ENCODE assay signal across 8 cellular contexts in genomic region chr14:20489093-20489994, GRCh38. TPM values are rescaled to one million over a fixed set of nuclear protein-coding genes. Genes with fewer than 3 reads are reported as not detected.
DNase-seq lines count a peak whose midpoint lies in the region; ATAC-seq and TF ChIP-seq lines count a peak whose summit lies in the region.

No MANE protein-coding gene starts in this region.

- H4K20me1 ChIP-seq in Loucy (ENCODE audit: insufficient read depth, low read length, poor library complexity, severe bottlenecking) = no peaks in the 10 kb centered on the region

- intact Hi-C loops in gastrocnemius medialis (cut with DNase I; ENCODE audit: low total_unique reads) = no loop called here

- H3K4me1 ChIP-seq in Loucy (ENCODE audit: insufficient read depth, low read length, poor library complexity, severe bottlenecking) = peaks cover 57% of the 10 kb centered on the region
- H3K4me1 ChIP-seq in gastrocnemius medialis = peaks cover 0 to 6% of the 10 kb centered on the region in 2 donors

- no peaks in the 10 kb centered on the region for H3K9me2 ChIP-seq in Loucy (replicated peaks; ENCODE audit: low read depth, low read length)

- in situ Hi-C loops in gastrocnemius medialis (cut with MboI; ENCODE audit: low sequenced_read_pairs in 4 of 4) = no loop called here

- no peaks in the 10 kb centered on the region for H3F3A ChIP-seq in Loucy (ENCODE audit: low read depth)

- DNase-seq in AML-193 (lab: John Stamatoyannopoulos, UW) (peak; percentile 67 to 72), epithelial cell of prostate (ENCODE audit: low read depth, low spot score) (no peak), gastrocnemius medialis (no peak), NCI-H82 treated with DMSO at 0.1 percent for 48 hours (lab: John Stamatoyannopoulos, UW; ENCODE audit: unreplicated experiment) (no peak)

- TF ChIP-seq POLR2A in gastrocnemius medialis (IDR thresholded peaks at IDR 0.05) = no peak

- peak overlapping the region; percentile 53 for H3K4me2 ChIP-seq in Loucy (ENCODE audit: low read depth, low read length, poor library complexity, severe bottlenecking)

- H3K4me3 ChIP-seq in Loucy (ENCODE audit: low read length, poor library complexity, severe bottlenecking) = peak overlapping the region; percentile 44
- no peak overlapping the region for H3K4me3 ChIP-seq in gastrocnemius medialis

- H3K9ac ChIP-seq in Loucy (ENCODE audit: low read depth, low read length, poor library complexity, severe bottlenecking) = peak overlapping the region; percentile 58

- ATAC-seq in GM19025 (IDR thresholded peaks at IDR 0.05; ENCODE audit: low read depth, unreplicated experiment) = peak; percentile 40
- no peak for ATAC-seq in HG02571 (IDR thresholded peaks at IDR 0.05; ENCODE audit: unreplicated experiment)
- ATAC-seq in gastrocnemius medialis = no peak
- no peak for ATAC-seq in HG03521 (IDR thresholded peaks at IDR 0.05; ENCODE audit: unreplicated experiment)

- TF ChIP-seq CTCF in Loucy (conservative IDR thresholded peaks at IDR 0.05; ENCODE audit: low read length) (no peak), gastrocnemius medialis (IDR thresholded peaks at IDR 0.05 in 4 of 5, conservative IDR thresholded peaks at IDR 0.05 in 1 of 5) (no peak)

- no peaks in the 10 kb centered on the region for H3K79me2 ChIP-seq in Loucy (ENCODE audit: insufficient read depth, low read length)

- no peaks in the 10 kb centered on the region for H3K27me3 ChIP-seq in Loucy (ENCODE audit: insufficient read depth, low read length, poor library complexity, severe bottlenecking)
- H3K27me3 ChIP-seq in gastrocnemius medialis = no peaks in the 10 kb centered on the region

- H3K9me3 ChIP-seq in Loucy (ENCODE audit: insufficient read depth, low read depth, low read length) = no peaks in the 10 kb centered on the region
- no peaks in the 10 kb centered on the region for H3K9me3 ChIP-seq in gastrocnemius medialis

- H3K27ac ChIP-seq in epithelial cell of prostate (peak overlapping the region; percentile 68), gastrocnemius medialis (peak overlapping the region in 1 of 4 donors; percentile 34)

- H2AFZ ChIP-seq in Loucy (ENCODE audit: low read length) = peak overlapping the region; percentile 73

- no peaks in the 10 kb centered on the region for H3K36me3 ChIP-seq in Loucy (ENCODE audit: insufficient read depth, low read length)
- no peaks in the 10 kb centered on the region for H3K36me3 ChIP-seq in gastrocnemius medialis

RNA-seq across cellular contexts. Expression of gene RNASE10, which starts 16.0 kb away (rescaled TPM):
- total RNA-seq in gastrocnemius medialis = not detected

RNA-seq across cellular contexts. Expression of gene PNP, which starts 20.1 kb away (rescaled TPM):
- total RNA-seq in gastrocnemius medialis = 1 to 10 TPM; 1.6 to 7.5 (median 3.0) TPM

RNA-seq across cellular contexts. Expression of gene PIP4P1, which starts 28.1 kb away (rescaled TPM):
- 10 to 100 TPM; 18.8 to 38.5 (median 21.7) TPM for total RNA-seq in gastrocnemius medialis

RNA-seq across cellular contexts. Expression of gene APEX1, which starts 34.3 kb away (rescaled TPM):
- 100 to 1,000 TPM in 2 of 4 donors, 10 to 100 TPM in 2; 65.6 to 132 (median 94.2) TPM for total RNA-seq in gastrocnemius medialis

RNA-seq across cellular contexts. Expression of gene OSGEP, which starts 34.7 kb away (rescaled TPM):
- 10 to 100 TPM; 15.8 to 21.7 (median 20.5) TPM for total RNA-seq in gastrocnemius medialis

Comparison
In these comparisons a context has a peak if more than half of its experiments do, and no peak if none do; other contexts are left out.
1. DNase-seq: peak in AML-193 (2 of 2); none in epithelial cell of prostate (single experiment), gastrocnemius medialis (0 of 2) and NCI-H82 treated with DMSO at 0.1 percent for 48 hours (single experiment).